In the genomic region with DNA sequence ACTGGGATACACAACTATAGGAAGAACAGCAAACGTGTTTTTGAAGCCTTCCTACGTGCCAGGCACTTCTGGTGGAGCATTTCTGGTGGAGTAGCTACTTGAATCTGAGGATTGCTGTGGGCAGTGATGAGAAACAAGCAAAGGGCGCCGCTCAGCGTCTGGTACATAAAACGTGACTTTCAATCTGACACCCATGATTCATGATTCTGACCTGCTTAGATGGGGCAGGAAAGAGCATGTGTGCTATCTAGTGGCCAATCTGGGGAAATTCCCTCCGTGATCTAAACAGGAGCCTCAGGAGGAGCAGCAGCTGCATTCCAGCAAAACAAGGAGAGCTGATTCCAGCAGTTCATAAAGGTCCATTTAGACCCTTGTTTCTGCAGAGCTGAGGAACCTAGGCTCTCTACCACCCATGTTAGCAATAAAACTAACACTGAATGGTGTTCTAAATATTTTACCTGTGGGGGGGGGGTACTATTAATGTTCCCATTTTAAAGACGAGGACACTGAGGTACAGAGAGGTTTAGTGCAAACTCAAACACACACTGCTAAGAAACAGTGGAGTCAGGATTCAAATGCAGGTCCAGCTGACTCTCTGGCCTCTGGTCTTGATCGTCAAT, we compare ENCODE assay signal across 8 cellular contexts. TPM values are rescaled to one million over a fixed set of nuclear protein-coding genes. Genes with fewer than 3 reads are reported as not detected.
DNase-seq lines count a peak whose midpoint lies in the region; ATAC-seq, FAIRE-seq and TF ChIP-seq lines count a peak whose summit lies in the region.

No MANE protein-coding gene starts in this region.

- H3K27me3 Mint-ChIP-seq in Caco-2 (ENCODE audit: insufficient read depth, unreplicated experiment) = peaks cover 3% of the 10 kb centered on the region

- no peaks in the 10 kb centered on the region for H3K36me3 Mint-ChIP-seq in Caco-2 (ENCODE audit: insufficient read depth, unreplicated experiment)

- TF ChIP-seq CTCF in Caco-2 (IDR thresholded peaks at IDR 0.05; ENCODE audit: insufficient read depth in 1 of 2, low read depth in 1 of 2, low read length in 1 of 2, severe bottlenecking in 1 of 2, unreplicated experiment in 1 of 2) = peak; percentile 40 to 64
- peak; percentile 19 to 26 for TF ChIP-seq CTCF in tibial artery (IDR thresholded peaks at IDR 0.05)

- ATAC-seq in GM21447 (IDR thresholded peaks at IDR 0.05; ENCODE audit: unreplicated experiment) = no peak

- no peak overlapping the region for H3K27ac Mint-ChIP-seq in Caco-2 (ENCODE audit: unreplicated experiment)

- H3K36me3 ChIP-seq in Caco-2 (ENCODE audit: control insufficient read depth, insufficient read depth, low read length) (no peaks in the 10 kb centered on the region), tibial artery (no peaks in the 10 kb centered on the region)

- no TSS peak for BruUV-seq in Caco-2 (replicated peaks; lab: Mats Ljungman, UMichigan)

- H3K27me3 ChIP-seq in Caco-2 (replicated peaks; ENCODE audit: control insufficient read depth, insufficient read depth, low read length) (no peaks in the 10 kb centered on the region), tibial artery (peaks cover 0 to 3% of the 10 kb centered on the region in 2 donors)

- no peaks in the 10 kb centered on the region for H3K9me3 Mint-ChIP-seq in Caco-2 (ENCODE audit: unreplicated experiment)

- H3K9me3 ChIP-seq in Caco-2 (no peaks in the 10 kb centered on the region), tibial artery (no peaks in the 10 kb centered on the region)

- peak overlapping the region; percentile 26 for H3K27ac ChIP-seq in angular gyrus (ENCODE audit: low read depth, low read length)
- H3K27ac ChIP-seq in tibial artery = no peak overlapping the region

- peak; percentile 83 for FAIRE-seq in GM19239 (lab: Jason Lieb, UNC)

- no peaks in the 10 kb centered on the region for H3K4me1 ChIP-seq in Caco-2
- no peaks in the 10 kb centered on the region for H3K4me1 ChIP-seq in tibial artery

- CTCF ChIA-PET in Caco-2 (lab: Charles Lee) = interaction anchor here (0.6 to 1.2 kb wide), 6 partner anchors 63 to 754 kb away, joined by 3 to 8 read pairs (median 4); no protein-coding TSS in a partner anchor

- DNase-seq in Caco-2 (peak; percentile 51 to 57), GM19239 (ENCODE audit: insufficient read length, low spot score) (peak; percentile 33), HPDE6-E6E7 (ENCODE audit: extremely low spot score) (peak; percentile 54), NCI-H748 (lab: John Stamatoyannopoulos, UW; ENCODE audit: unreplicated experiment) (peak; percentile 97), inferior parietal cortex (ENCODE audit: extremely low spot score) (peak; percentile 70), tibial artery (peak; percentile 71 to 72)

- intact Hi-C loops in Caco-2 (cut with micrococcal nuclease; ENCODE audit: unreplicated experiment) (loop anchor here (1.0 to 2.0 kb wide), 3 partner anchors 62 to 669 kb away; no protein-coding TSS in a partner anchor), tibial artery (cut with DNase I; ENCODE audit: low total_unique reads) (no loop called here)

- no peak overlapping the region for H3K4me3 ChIP-seq in Caco-2 (ENCODE audit: low read depth, low read length)
- no peak overlapping the region for H3K4me3 ChIP-seq in tibial artery

- POLR2A ChIA-PET in Caco-2 (lab: Charles Lee) = no interaction called here

- H3K4me1 Mint-ChIP-seq in Caco-2 (ENCODE audit: low read depth, unreplicated experiment) = no peaks in the 10 kb centered on the region

- no peak overlapping the region for H3K4me3 Mint-ChIP-seq in Caco-2 (ENCODE audit: unreplicated experiment)

RNA-seq across cellular contexts. Expression of gene PAH, which starts 37.8 kb away (rescaled TPM):
- 5.1 and 5.8 TPM in 2 replicates for total RNA-seq in Caco-2 (2022)

Comparison
In these comparisons a context has a peak if more than half of its experiments do, and no peak if none do; other contexts are left out.
1. DNase-seq: peak in every context shown above with its lines; median percentile 97 in NCI-H748; 72 in tibial artery; 70 in inferior parietal cortex; 54 in Caco-2; 54 in HPDE6-E6E7; 33 in GM19239.